In genomic region chr2:197236816-197237215, GRCh38 we compare ENCODE assay signal across 1 cellular context.
TF ChIP-seq lines count a peak whose summit lies in the region.

No MANE protein-coding gene starts in this region.

TF ChIP-seq in GM12878, 131 proteins besides CTCF, POLR2A, EP300 and RAD21 (continued from another document):
- TF ChIP-seq, protein P1, sequence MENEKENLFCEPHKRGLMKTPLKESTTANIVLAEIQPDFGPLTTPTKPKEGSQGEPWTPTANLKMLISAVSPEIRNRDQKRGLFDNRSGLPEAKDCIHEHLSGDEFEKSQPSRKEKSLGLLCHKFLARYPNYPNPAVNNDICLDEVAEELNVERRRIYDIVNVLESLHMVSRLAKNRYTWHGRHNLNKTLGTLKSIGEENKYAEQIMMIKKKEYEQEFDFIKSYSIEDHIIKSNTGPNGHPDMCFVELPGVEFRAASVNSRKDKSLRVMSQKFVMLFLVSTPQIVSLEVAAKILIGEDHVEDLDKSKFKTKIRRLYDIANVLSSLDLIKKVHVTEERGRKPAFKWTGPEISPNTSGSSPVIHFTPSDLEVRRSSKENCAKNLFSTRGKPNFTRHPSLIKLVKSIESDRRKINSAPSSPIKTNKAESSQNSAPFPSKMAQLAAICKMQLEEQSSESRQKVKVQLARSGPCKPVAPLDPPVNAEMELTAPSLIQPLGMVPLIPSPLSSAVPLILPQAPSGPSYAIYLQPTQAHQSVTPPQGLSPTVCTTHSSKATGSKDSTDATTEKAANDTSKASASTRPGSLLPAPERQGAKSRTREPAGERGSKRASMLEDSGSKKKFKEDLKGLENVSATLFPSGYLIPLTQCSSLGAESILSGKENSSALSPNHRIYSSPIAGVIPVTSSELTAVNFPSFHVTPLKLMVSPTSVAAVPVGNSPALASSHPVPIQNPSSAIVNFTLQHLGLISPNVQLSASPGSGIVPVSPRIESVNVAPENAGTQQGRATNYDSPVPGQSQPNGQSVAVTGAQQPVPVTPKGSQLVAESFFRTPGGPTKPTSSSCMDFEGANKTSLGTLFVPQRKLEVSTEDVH (IDR thresholded peaks at IDR 0.05; ENCODE audit: low read depth, partially characterized antibody), result no peak
- TF ChIP-seq BCLAF1 (IDR thresholded peaks at IDR 0.05) (no peak), CBX3 (IDR thresholded peaks at IDR 0.05; ENCODE audit: borderline replicate concordance, low read depth) (no peak), E4F1 (IDR thresholded peaks at IDR 0.05; ENCODE audit: borderline replicate concordance, partially characterized antibody) (no peak), IKZF1 (conservative IDR thresholded peaks at IDR 0.05) (no peak), CREB1 (IDR thresholded peaks at IDR 0.05; ENCODE audit: low read depth) (no peak), RELA (IDR thresholded peaks at IDR 0.05; ENCODE audit: borderline replicate concordance, partially characterized antibody) (no peak), SUZ12 (IDR thresholded peaks at IDR 0.05; ENCODE audit: unreplicated experiment) (no peak)
- TF ChIP-seq, protein P2, sequence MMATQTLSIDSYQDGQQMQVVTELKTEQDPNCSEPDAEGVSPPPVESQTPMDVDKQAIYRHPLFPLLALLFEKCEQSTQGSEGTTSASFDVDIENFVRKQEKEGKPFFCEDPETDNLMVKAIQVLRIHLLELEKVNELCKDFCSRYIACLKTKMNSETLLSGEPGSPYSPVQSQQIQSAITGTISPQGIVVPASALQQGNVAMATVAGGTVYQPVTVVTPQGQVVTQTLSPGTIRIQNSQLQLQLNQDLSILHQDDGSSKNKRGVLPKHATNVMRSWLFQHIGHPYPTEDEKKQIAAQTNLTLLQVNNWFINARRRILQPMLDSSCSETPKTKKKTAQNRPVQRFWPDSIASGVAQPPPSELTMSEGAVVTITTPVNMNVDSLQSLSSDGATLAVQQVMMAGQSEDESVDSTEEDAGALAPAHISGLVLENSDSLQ (IDR thresholded peaks at IDR 0.05), result no peak
TF ChIP-seq in GM12878: peak in this region for 0.
